ENCODE assay signal across 1 cellular context in the genomic region with DNA sequence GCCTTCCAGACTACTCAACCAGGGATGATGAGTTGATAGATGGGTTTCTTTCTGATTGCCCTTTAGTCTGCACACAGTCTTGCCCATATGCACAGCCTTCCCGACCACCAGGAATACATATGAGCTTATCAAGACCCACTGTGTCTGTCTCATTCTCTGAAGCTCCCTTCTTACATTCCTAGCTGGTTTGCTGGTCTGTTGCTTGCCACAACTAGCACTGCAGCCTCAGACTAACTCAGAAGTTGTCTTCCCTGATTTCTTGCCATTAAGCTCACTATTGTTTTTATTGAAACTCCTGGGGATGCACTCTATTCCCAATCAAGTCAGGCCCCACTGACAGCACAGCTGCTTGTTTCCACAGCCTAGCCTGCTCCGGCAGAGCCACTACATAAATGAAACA.
TF ChIP-seq lines count a peak whose summit lies in the region.

No MANE protein-coding gene starts in this region.

TF ChIP-seq in GM23338, 12 proteins besides CTCF, POLR2A, EP300 and RAD21 (continued from another document):
- TF ChIP-seq REST (IDR thresholded peaks at IDR 0.05; ENCODE audit: unreplicated experiment): no peak
- TF ChIP-seq JUNB (IDR thresholded peaks at IDR 0.05; ENCODE audit: unreplicated experiment): no peak
- no peak for TF ChIP-seq ZNF331 (CRISPR knock-in tag; IDR thresholded peaks at IDR 0.05; ENCODE audit: low read depth)
- TF ChIP-seq EZH2 (IDR thresholded peaks at IDR 0.05; ENCODE audit: low read depth, unreplicated experiment): no peak
- no peak for TF ChIP-seq POLR2AphosphoS5 (IDR thresholded peaks at IDR 0.05; ENCODE audit: low read depth)
